Comparison of ENCODE assay signal across 11 cellular contexts in the genomic region with DNA sequence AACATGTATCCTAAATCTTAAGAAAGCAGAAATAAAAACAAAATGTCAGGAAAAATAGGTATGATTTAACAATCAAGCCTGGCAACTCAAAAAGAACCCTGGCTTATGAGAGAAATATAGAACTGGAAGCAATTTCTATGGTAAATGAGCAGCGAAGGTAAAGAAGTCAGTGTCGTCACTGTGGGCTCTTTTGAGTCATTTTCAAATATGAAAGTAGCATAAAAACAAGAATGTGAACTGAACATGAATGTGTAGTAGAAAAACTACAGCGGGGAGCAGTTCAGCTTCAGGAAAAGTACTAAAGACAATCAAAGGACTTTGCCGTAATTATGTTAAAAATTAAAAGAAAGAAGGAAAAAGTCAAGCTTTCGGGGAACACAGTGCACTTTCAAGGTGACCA. TPM values are rescaled to one million over a fixed set of nuclear protein-coding genes. Genes with fewer than 3 reads are reported as not detected.
DNase-seq lines count a peak whose midpoint lies in the region; ATAC-seq lines count a peak whose summit lies in the region.
"Had no signal": no experiment of that assay in that cellular context is flagged by ENCODE, and none has a peak within 500 bp of the region (broad histone marks: within the 10 kb centered on the region; RNA-seq: fewer than 3 reads in every experiment).

No MANE protein-coding gene starts in this region.

- peak overlapping the region; percentile 87 for H3K27ac Mint-ChIP-seq in activated CD4-positive, alpha-beta memory T cell treated with anti-CD3 and anti-CD28 coated beads, Interleukin-2, amount 10 ng/mL, durations not matched to agents 7 days and 5 days

- CTCF ChIA-PET in activated CD4-positive, alpha-beta memory T cell treated with anti-CD3 and anti-CD28 coated beads, Interleukin-2, amount 10 ng/mL, durations not matched to agents 7 days and 5 days (lab: Charles Lee): interaction anchor here (0.9 to 1.1 kb wide), 2 partner anchors 15 to 17 kb away, joined by 3 read pairs; a partner anchor contains a TSS

- H3K9me3 Mint-ChIP-seq in activated CD4-positive, alpha-beta memory T cell treated with anti-CD3 and anti-CD28 coated beads, Interleukin-2, amount 10 ng/mL, durations not matched to agents 7 days and 5 days: no peaks in the 10 kb centered on the region

- H3K27me3 Mint-ChIP-seq in activated CD4-positive, alpha-beta memory T cell treated with anti-CD3 and anti-CD28 coated beads, Interleukin-2, amount 10 ng/mL, durations not matched to agents 7 days and 5 days: no peaks in the 10 kb centered on the region

- ATAC-seq in GM18502 (IDR thresholded peaks at IDR 0.05; ENCODE audit: poor library complexity, unreplicated experiment): peak; percentile 65
- ATAC-seq in GM19351 (IDR thresholded peaks at IDR 0.05; ENCODE audit: unreplicated experiment): peak; percentile 93
- ATAC-seq in HG02938 (IDR thresholded peaks at IDR 0.05; ENCODE audit: unreplicated experiment): peak; percentile 80
- no peak for ATAC-seq in HG03520 (IDR thresholded peaks at IDR 0.05; ENCODE audit: unreplicated experiment)
- ATAC-seq: left colon had no signal

- H3K4me3 Mint-ChIP-seq in activated CD4-positive, alpha-beta memory T cell treated with anti-CD3 and anti-CD28 coated beads, Interleukin-2, amount 10 ng/mL, durations not matched to agents 7 days and 5 days: peak overlapping the region; percentile 19

- H3K4me1 Mint-ChIP-seq in activated CD4-positive, alpha-beta memory T cell treated with anti-CD3 and anti-CD28 coated beads, Interleukin-2, amount 10 ng/mL, durations not matched to agents 7 days and 5 days: peaks cover 25% of the 10 kb centered on the region

- H3K36me3 Mint-ChIP-seq in activated CD4-positive, alpha-beta memory T cell treated with anti-CD3 and anti-CD28 coated beads, Interleukin-2, amount 10 ng/mL, durations not matched to agents 7 days and 5 days (ENCODE audit: low read depth): peaks cover 82% of the 10 kb centered on the region

- DNase-seq in activated CD4-positive, alpha-beta memory T cell treated with anti-CD3 and anti-CD28 coated beads, Interleukin-2, amount 10 ng/mL, durations not matched to agents 7 days and 5 days: no peak
- DNase-seq in NCI-H345 treated with DMSO at 0.1 percent for 48 hours (lab: John Stamatoyannopoulos, UW; ENCODE audit: unreplicated experiment) (no peak), NCI-H2171 treated with DMSO at 0.1 percent for 48 hours (lab: John Stamatoyannopoulos, UW) (no peak)
- DNase-seq in central memory CD4-positive, alpha-beta T cell: no peak
- DNase-seq: dermis blood vessel endothelial cell, left colon, Peyer's patch had no signal

- POLR2A ChIA-PET in activated CD4-positive, alpha-beta memory T cell treated with anti-CD3 and anti-CD28 coated beads, Interleukin-2, amount 10 ng/mL, durations not matched to agents 7 days and 5 days (lab: Charles Lee): interaction anchor here (1.1 to 1.3 kb wide), 2 partner anchors 11 to 18 kb away, joined by 3 to 4 read pairs; a partner anchor contains a TSS

RNA-seq across cellular contexts. Expression of a gene that starts 17.5 kb away (rescaled TPM):
- 10 to 100 TPM; 24.7 to 26.5 TPM for total RNA-seq in activated CD4-positive, alpha-beta memory T cell treated with anti-CD3 and anti-CD28 coated beads, Interleukin-2, amount 10 ng/mL, durations not matched to agents 7 days and 5 days

RNA-seq across cellular contexts. Expression of a gene that starts 21.2 kb away (rescaled TPM):
- total RNA-seq in activated CD4-positive, alpha-beta memory T cell treated with anti-CD3 and anti-CD28 coated beads, Interleukin-2, amount 10 ng/mL, durations not matched to agents 7 days and 5 days: 1 to 10 TPM; 6.2 to 7.1 TPM

RNA-seq across cellular contexts. Expression of a gene that starts 31.2 kb away (rescaled TPM):
- 1 to 10 TPM; 4.3 TPM for total RNA-seq in activated CD4-positive, alpha-beta memory T cell treated with anti-CD3 and anti-CD28 coated beads, Interleukin-2, amount 10 ng/mL, durations not matched to agents 7 days and 5 days
